8 cellular contexts compared by ENCODE assay signal in the genomic region with DNA sequence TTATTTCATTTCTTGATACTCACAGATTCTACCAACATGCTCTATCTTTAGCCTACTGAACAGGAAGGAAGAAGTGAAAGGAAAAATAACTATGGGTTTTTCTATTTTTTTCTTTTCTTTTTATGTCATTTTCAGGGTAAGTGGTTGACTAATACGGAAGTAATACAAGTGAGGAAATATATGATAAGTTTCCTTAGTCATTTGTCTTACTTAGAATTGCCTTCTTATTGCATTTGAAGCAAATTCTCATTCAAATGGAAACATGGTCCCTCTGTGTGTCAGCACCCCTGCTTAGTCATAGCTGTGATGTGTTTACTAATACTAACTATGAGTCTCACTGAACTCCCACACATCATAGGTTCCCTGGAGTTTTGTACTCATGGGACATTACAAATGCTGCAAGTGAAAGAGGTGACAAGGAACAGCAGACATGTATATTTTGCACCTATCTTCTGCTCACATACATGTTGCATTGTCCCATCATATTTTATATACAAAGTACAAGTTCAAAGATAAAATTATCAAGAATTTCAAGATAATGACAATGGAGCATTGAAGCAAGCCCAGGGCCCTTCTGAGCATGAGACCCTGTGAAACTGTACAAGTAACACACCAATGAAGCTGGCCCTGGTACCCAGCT.
DNase-seq lines count a peak whose midpoint lies in the region; ATAC-seq and TF ChIP-seq lines count a peak whose summit lies in the region.

No MANE protein-coding gene starts in this region.

- no peaks in the 10 kb centered on the region for H3K9me2 ChIP-seq in hepatocyte (replicated peaks; ENCODE audit: insufficient read depth)

- H4K20me1 ChIP-seq in hepatocyte (ENCODE audit: insufficient read depth, poor library complexity, severe bottlenecking) = no peaks in the 10 kb centered on the region

- H3K4me3 ChIP-seq in esophagus squamous epithelium = no peak overlapping the region
- no peak overlapping the region for H3K4me3 ChIP-seq in hepatocyte
- H3K4me3 ChIP-seq in heart right ventricle = no peak overlapping the region

- no peak for TF ChIP-seq POLR2A in esophagus squamous epithelium (IDR thresholded peaks at IDR 0.05)

- H3K27ac ChIP-seq in foreskin keratinocyte (no peak overlapping the region), esophagus squamous epithelium (no peak overlapping the region), hepatocyte (no peak overlapping the region), heart right ventricle (no peak overlapping the region)

- H3K4me1 ChIP-seq in foreskin keratinocyte (no peaks in the 10 kb centered on the region), esophagus squamous epithelium (no peaks in the 10 kb centered on the region), hepatocyte (ENCODE audit: insufficient read depth) (peaks cover 9% of the 10 kb centered on the region), heart right ventricle (peaks cover 0 to 10% (median 0%) of the 10 kb centered on the region in 9 donors)

- no peak overlapping the region for H2AFZ ChIP-seq in hepatocyte

- WGBS in esophagus squamous epithelium, 2 donors = 32% methylated on average over 1 of the region's 1 CpG
- WGBS in hepatocyte (ENCODE audit: low lambda C conversion rate, missing lambda C conversion rate) = 90% methylated on average over 1 of the region's 1 CpG
- WGBS in heart right ventricle, 2 donors = 56 to 70% methylated on average over 1 of the region's 1 CpG

- H3K4me2 ChIP-seq in hepatocyte = no peak overlapping the region

- DNase-seq in GF-D8 (lab: John Stamatoyannopoulos, UW) (peak; percentile 40), RPMI7951 (ENCODE audit: low read depth) (peak; percentile 2), foreskin keratinocyte (peak; percentile 30 to 37), ureter (ENCODE audit: low spot score) (no peak), esophagus squamous epithelium (lab: John Stamatoyannopoulos, UW) (no peak), hepatocyte (ENCODE audit: low spot score) (no peak), heart right ventricle (no peak)

- ATAC-seq in HG02610 (IDR thresholded peaks at IDR 0.05; ENCODE audit: unreplicated experiment) = peak; percentile 91
- ATAC-seq in foreskin keratinocyte = peak; percentile 74
- no peak for ATAC-seq in heart right ventricle

- H3K79me2 ChIP-seq in hepatocyte = no peaks in the 10 kb centered on the region

- intact Hi-C loops in esophagus squamous epithelium (cut with DNase I) = no loop called here
- intact Hi-C loops in heart right ventricle (cut with DNase I) = no loop called here

- H3K9me3 ChIP-seq in esophagus squamous epithelium (peaks cover 0 to 4% (median 4%) of the 10 kb centered on the region in 3 donors), hepatocyte (ENCODE audit: low read depth) (no peaks in the 10 kb centered on the region), heart right ventricle (peaks cover 0 to 21% (median 0%) of the 10 kb centered on the region in 11 donors)

- H3K27me3 ChIP-seq in foreskin keratinocyte = peaks cover 20% of the 10 kb centered on the region
- H3K27me3 ChIP-seq in esophagus squamous epithelium = peaks cover 0 to 8% (median 2%) of the 10 kb centered on the region in 4 donors
- H3K27me3 ChIP-seq in hepatocyte = no peaks in the 10 kb centered on the region
- H3K27me3 ChIP-seq in heart right ventricle = peaks cover 0 to 10% (median 0%) of the 10 kb centered on the region in 7 donors

- no peak for TF ChIP-seq CTCF in foreskin keratinocyte (conservative IDR thresholded peaks at IDR 0.05)
- no peak for TF ChIP-seq CTCF in esophagus squamous epithelium (IDR thresholded peaks at IDR 0.05)
- no peak for TF ChIP-seq CTCF in hepatocyte (IDR thresholded peaks at IDR 0.05; ENCODE audit: poor library complexity)
- no peak for TF ChIP-seq CTCF in heart right ventricle (IDR thresholded peaks at IDR 0.05)

- H3K36me3 ChIP-seq in esophagus squamous epithelium (no peaks in the 10 kb centered on the region), hepatocyte (replicated peaks; ENCODE audit: insufficient read depth, low read depth) (no peaks in the 10 kb centered on the region), heart right ventricle (no peaks in the 10 kb centered on the region)

Comparison
In these comparisons a context has a peak if more than half of its experiments do, and no peak if none do; other contexts are left out.
1. DNase-seq: peak in GF-D8 (single experiment), RPMI7951 (single experiment) and foreskin keratinocyte (2 of 2); none in ureter (single experiment), esophagus squamous epithelium (single experiment), hepatocyte (single experiment) and heart right ventricle (0 of 2).
2. ATAC-seq: peak in HG02610 (single experiment) and foreskin keratinocyte (single experiment); none in heart right ventricle (0 of 8).